ENCODE assay signal across 11 cellular contexts in the genomic region with DNA sequence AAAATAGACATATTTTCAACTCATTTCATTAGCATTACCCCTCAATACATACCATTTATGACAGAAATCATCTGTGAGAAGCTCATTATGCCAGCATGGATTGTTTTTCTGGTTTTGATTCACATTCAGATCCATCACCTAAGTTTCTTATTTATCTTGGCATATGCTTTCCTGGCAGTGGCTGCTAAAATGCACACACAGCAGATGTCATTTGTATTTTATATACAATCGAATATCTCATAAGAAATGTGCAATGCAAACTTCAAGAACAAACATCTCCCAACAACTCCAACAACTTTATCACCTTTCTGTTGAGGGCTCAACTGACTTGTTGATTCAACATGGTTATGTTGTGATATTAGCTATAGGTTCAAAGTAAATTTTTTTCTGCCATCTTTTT.
"Had no signal": no experiment of that assay in that cellular context is flagged by ENCODE, and none has a peak within 500 bp of the region (broad histone marks: within the 10 kb centered on the region; RNA-seq: fewer than 3 reads in every experiment).

No MANE protein-coding gene starts in this region.

- FAIRE-seq: H1, H54 had no signal

- H3K4me2 ChIP-seq: GM23338 had no signal

- H3K4me1 ChIP-seq: HAP-1 had no signal

- H3K36me3 ChIP-seq: HAP-1 had no signal

- H2AFZ ChIP-seq: GM23248, GM23338 had no signal

- ATAC-seq: GM23338, HCT116 had no signal

- DNase-seq: GM23248, GOT3, H7, H9, HCEC 1CT, HFFc6 had no signal

- H3K4me3 ChIP-seq: GM23248, GM23338, HAP-1 had no signal

- H3K9ac ChIP-seq: GM23248 had no signal

- H3K27ac ChIP-seq: GM23248 had no signal

- H3K9me3 ChIP-seq: HAP-1 had no signal
